2 cellular contexts compared by ENCODE assay signal in genomic region chr12:53214687-53215455, GRCh38.
TF ChIP-seq lines count a peak whose summit lies in the region.

No MANE protein-coding gene starts in this region.

TF ChIP-seq in liver, 16 proteins besides CTCF, POLR2A, EP300 and RAD21:
- TF ChIP-seq SP1 (IDR thresholded peaks at IDR 0.05) = peak; percentile 41
- no peak for TF ChIP-seq REST (IDR thresholded peaks at IDR 0.05)
- TF ChIP-seq FOXA1 (IDR thresholded peaks at IDR 0.05) = no peak
- TF ChIP-seq HNF4A (conservative IDR thresholded peaks at IDR 0.05) = no peak
- peak; percentile 16 for TF ChIP-seq NR2F2 (IDR thresholded peaks at IDR 0.05)
- no peak for TF ChIP-seq TAF1 (conservative IDR thresholded peaks at IDR 0.05)
- no peak for TF ChIP-seq ZBTB33 (IDR thresholded peaks at IDR 0.05)
- TF ChIP-seq GABPA (IDR thresholded peaks at IDR 0.05 in 1 of 2, conservative IDR thresholded peaks at IDR 0.05 in 1 of 2) = no peak
- TF ChIP-seq, protein P1, sequence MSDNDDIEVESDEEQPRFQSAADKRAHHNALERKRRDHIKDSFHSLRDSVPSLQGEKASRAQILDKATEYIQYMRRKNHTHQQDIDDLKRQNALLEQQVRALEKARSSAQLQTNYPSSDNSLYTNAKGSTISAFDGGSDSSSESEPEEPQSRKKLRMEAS (IDR thresholded peaks at IDR 0.05) = no peak
- TF ChIP-seq, protein P2, sequence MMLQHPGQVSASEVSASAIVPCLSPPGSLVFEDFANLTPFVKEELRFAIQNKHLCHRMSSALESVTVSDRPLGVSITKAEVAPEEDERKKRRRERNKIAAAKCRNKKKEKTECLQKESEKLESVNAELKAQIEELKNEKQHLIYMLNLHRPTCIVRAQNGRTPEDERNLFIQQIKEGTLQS (IDR thresholded peaks at IDR 0.05) = no peak
- peak in 1 of 2 donors; percentile 48 for TF ChIP-seq RXRA (IDR thresholded peaks at IDR 0.05)
- TF ChIP-seq YY1 (IDR thresholded peaks at IDR 0.05) = no peak
- no peak for TF ChIP-seq EGR1 (IDR thresholded peaks at IDR 0.05; ENCODE audit: low read depth in 2 of 2)

TF ChIP-seq in HepG2, 621 proteins besides CTCF, POLR2A, EP300 and RAD21:
- TF ChIP-seq SETDB1 (CRISPR knock-in tag; IDR thresholded peaks at IDR 0.05; ENCODE audit: borderline replicate concordance) = no peak
- TF ChIP-seq HOXA5 (CRISPR knock-in tag; IDR thresholded peaks at IDR 0.05) = no peak
- TF ChIP-seq ZUFSP (CRISPR knock-in tag; IDR thresholded peaks at IDR 0.05; ENCODE audit: borderline replicate concordance) = no peak
- no peak for TF ChIP-seq NFYB (CRISPR knock-in tag; IDR thresholded peaks at IDR 0.05)
- TF ChIP-seq NFE2L1 (CRISPR knock-in tag; IDR thresholded peaks at IDR 0.05; ENCODE audit: borderline replicate concordance) = no peak
- TF ChIP-seq ISX (CRISPR knock-in tag; conservative IDR thresholded peaks at IDR 0.05) = no peak
- no peak for TF ChIP-seq ZNF234 (CRISPR knock-in tag; conservative IDR thresholded peaks at IDR 0.05)
